ENCODE assay signal across 8 cellular contexts in genomic region chr1:172906778-172907592, GRCh38.
DNase-seq lines count a peak whose midpoint lies in the region; ATAC-seq lines count a peak whose summit lies in the region.

No MANE protein-coding gene starts in this region.

- peaks cover 0 to 3% of the 10 kb centered on the region in 2 donors for H3K36me3 Mint-ChIP-seq in activated naive CD4-positive, alpha-beta T cell treated with anti-CD3 and anti-CD28 coated beads, Interleukin-2, amount 50 U/mL, for 72 hours

- DNase-seq in DMS53 (lab: John Stamatoyannopoulos, UW) (peak; percentile 68), KG1 (lab: John Stamatoyannopoulos, UW) (peak; percentile 22), kidney tubule cell (ENCODE audit: low spot score) (peak; percentile 99), NCI-H1694 (lab: John Stamatoyannopoulos, UW) (no peak), superior temporal gyrus (ENCODE audit: extremely low spot score) (no peak)
- no peak for DNase-seq in activated naive CD4-positive, alpha-beta T cell treated with anti-CD3 and anti-CD28 coated beads, Interleukin-2, amount 50 U/mL, for 72 hours (ENCODE audit: low spot score in 2 of 2)

- peak; percentile 40 to 59 for ATAC-seq in activated naive CD4-positive, alpha-beta T cell treated with anti-CD3 and anti-CD28 coated beads, Interleukin-2, amount 50 U/mL, for 72 hours
- ATAC-seq in HG02852 (IDR thresholded peaks at IDR 0.05; ENCODE audit: unreplicated experiment) (no peak), GM21367 (IDR thresholded peaks at IDR 0.05; ENCODE audit: unreplicated experiment) (no peak)

- H3K9me3 Mint-ChIP-seq in activated naive CD4-positive, alpha-beta T cell treated with anti-CD3 and anti-CD28 coated beads, Interleukin-2, amount 50 U/mL, for 72 hours: no peaks in the 10 kb centered on the region

- H3K27ac Mint-ChIP-seq in activated naive CD4-positive, alpha-beta T cell treated with anti-CD3 and anti-CD28 coated beads, Interleukin-2, amount 50 U/mL, for 72 hours: no peak overlapping the region

Comparison
In these comparisons a context has a peak if more than half of its experiments do, and no peak if none do; other contexts are left out.
1. DNase-seq: peak in DMS53 (single experiment), KG1 (single experiment) and kidney tubule cell (single experiment); none in activated naive CD4-positive, alpha-beta T cell treated with anti-CD3 and anti-CD28 coated beads, Interleukin-2, amount 50 U/mL, for 72 hours (0 of 2), NCI-H1694 (single experiment) and superior temporal gyrus (single experiment).
2. ATAC-seq: peak in activated naive CD4-positive, alpha-beta T cell treated with anti-CD3 and anti-CD28 coated beads, Interleukin-2, amount 50 U/mL, for 72 hours (2 of 2); none in HG02852 (single experiment) and GM21367 (single experiment).